21 cellular contexts compared by ENCODE assay signal in genomic region chr4:25743971-25744370, GRCh38.
"Had no signal": no experiment of that assay in that cellular context is flagged by ENCODE, and none has a peak within 500 bp of the region (broad histone marks: within the 10 kb centered on the region; RNA-seq: fewer than 3 reads in every experiment).

No MANE protein-coding gene starts in this region.

- H3K4me3 Mint-ChIP-seq: natural killer cell treated with Interleukin-12 subunit alpha and Interleukin-12 subunit beta and Interleukin-15 and Interleukin-18, amount 100 ng/mL, for 72 hours had no signal

- H3K27me3 ChIP-seq: gastroesophageal sphincter, neutrophil, right atrium auricular region, sigmoid colon, stomach, transverse colon had no signal

- H3K36me3 ChIP-seq: gastroesophageal sphincter, neutrophil, right atrium auricular region, sigmoid colon, thoracic aorta, transverse colon had no signal

- H3K9me3 Mint-ChIP-seq: natural killer cell treated with Interleukin-12 subunit alpha and Interleukin-12 subunit beta and Interleukin-15 and Interleukin-18, amount 100 ng/mL, for 72 hours had no signal

- ATAC-seq: esophagus mucosa; gastroesophageal sphincter; left lobe of liver; natural killer cell treated with Interleukin-12 subunit alpha and Interleukin-12 subunit beta and Interleukin-15 and Interleukin-18, amount 100 ng/mL, for 72 hours had no signal

- H3K27ac Mint-ChIP-seq: natural killer cell treated with Interleukin-12 subunit alpha and Interleukin-12 subunit beta and Interleukin-15 and Interleukin-18, amount 100 ng/mL, for 72 hours had no signal

- DNase-seq: effector CD4-positive, alpha-beta T cell; foreskin fibroblast; glutamatergic neuron; islet precursor cell; midbrain; posterior cingulate gyrus; sigmoid colon; stimulated activated CD4-positive, alpha-beta T cell treated with anti-CD3 and anti-CD28 coated beads, Interleukin-2, amount 100 ng/mL, for 24 hours; stimulated activated CD4-positive, alpha-beta T cell treated with anti-CD3 and anti-CD28 coated beads, Interleukin-4, amount 100 ng/mL, for 4 hours; stimulated activated naive CD4-positive, alpha-beta T cell; stomach; transverse colon had no signal

- H3K4me1 ChIP-seq: gastroesophageal sphincter, right atrium auricular region, sigmoid colon, stomach, transverse colon had no signal

- H3K9me3 ChIP-seq: gastroesophageal sphincter, neutrophil, right atrium auricular region, sigmoid colon, stomach, thoracic aorta, transverse colon had no signal

- H3K36me3 Mint-ChIP-seq: natural killer cell treated with Interleukin-12 subunit alpha and Interleukin-12 subunit beta and Interleukin-15 and Interleukin-18, amount 100 ng/mL, for 72 hours had no signal

- H3K27me3 Mint-ChIP-seq: natural killer cell treated with Interleukin-12 subunit alpha and Interleukin-12 subunit beta and Interleukin-15 and Interleukin-18, amount 100 ng/mL, for 72 hours had no signal

- H3K4me3 ChIP-seq: coronary artery, gastroesophageal sphincter, right atrium auricular region, sigmoid colon, skin epidermis, stomach, thoracic aorta, transverse colon had no signal

- H3K27ac ChIP-seq: coronary artery, gastroesophageal sphincter, neutrophil, right atrium auricular region, sigmoid colon, skin epidermis, stomach, thoracic aorta, transverse colon had no signal
